In genomic region chr5:157732130-157732783, GRCh38 we compare ENCODE assay signal across 2 cellular contexts.
TF ChIP-seq lines count a peak whose summit lies in the region.

No MANE protein-coding gene starts in this region.

TF ChIP-seq in HepG2, 621 proteins besides CTCF, POLR2A, EP300 and RAD21 (continues in another document):
- TF ChIP-seq FOXM1 (CRISPR knock-in tag; IDR thresholded peaks at IDR 0.05) (no peak), MEIS2 (CRISPR knock-in tag; IDR thresholded peaks at IDR 0.05) (no peak), ZNF318 (CRISPR knock-in tag; IDR thresholded peaks at IDR 0.05) (no peak), U2AF1 (optimal IDR thresholded peaks at IDR 0.05; ENCODE audit: low read depth, low read length) (no peak), HCFC1 (IDR thresholded peaks at IDR 0.05; ENCODE audit: low read depth, low read length) (no peak), ATF1 (CRISPR knock-in tag; IDR thresholded peaks at IDR 0.05) (no peak), MEF2D (CRISPR knock-in tag; IDR thresholded peaks at IDR 0.05) (no peak), HDAC6 (IDR thresholded peaks at IDR 0.05; ENCODE audit: low read depth, low read length) (no peak), ZNF614 (CRISPR knock-in tag; IDR thresholded peaks at IDR 0.05; ENCODE audit: borderline replicate concordance) (no peak), RERE (CRISPR knock-in tag; IDR thresholded peaks at IDR 0.05; ENCODE audit: low read depth) (no peak)

TF ChIP-seq in GM12878, 131 proteins besides CTCF, POLR2A, EP300 and RAD21:
- no peak for TF ChIP-seq STAT1 (conservative IDR thresholded peaks at IDR 0.05)
- TF ChIP-seq ZNF622 (IDR thresholded peaks at IDR 0.05) = no peak
- no peak for TF ChIP-seq ETV6 (conservative IDR thresholded peaks at IDR 0.05 in 1 of 2, IDR thresholded peaks at IDR 0.05 in 1 of 2; ENCODE audit: borderline replicate concordance in 1 of 2, low read depth in 1 of 2)
- TF ChIP-seq ZBTB40 (IDR thresholded peaks at IDR 0.05; ENCODE audit: borderline replicate concordance) = no peak
